ENCODE assay signal across 1 cellular context in the genomic region with DNA sequence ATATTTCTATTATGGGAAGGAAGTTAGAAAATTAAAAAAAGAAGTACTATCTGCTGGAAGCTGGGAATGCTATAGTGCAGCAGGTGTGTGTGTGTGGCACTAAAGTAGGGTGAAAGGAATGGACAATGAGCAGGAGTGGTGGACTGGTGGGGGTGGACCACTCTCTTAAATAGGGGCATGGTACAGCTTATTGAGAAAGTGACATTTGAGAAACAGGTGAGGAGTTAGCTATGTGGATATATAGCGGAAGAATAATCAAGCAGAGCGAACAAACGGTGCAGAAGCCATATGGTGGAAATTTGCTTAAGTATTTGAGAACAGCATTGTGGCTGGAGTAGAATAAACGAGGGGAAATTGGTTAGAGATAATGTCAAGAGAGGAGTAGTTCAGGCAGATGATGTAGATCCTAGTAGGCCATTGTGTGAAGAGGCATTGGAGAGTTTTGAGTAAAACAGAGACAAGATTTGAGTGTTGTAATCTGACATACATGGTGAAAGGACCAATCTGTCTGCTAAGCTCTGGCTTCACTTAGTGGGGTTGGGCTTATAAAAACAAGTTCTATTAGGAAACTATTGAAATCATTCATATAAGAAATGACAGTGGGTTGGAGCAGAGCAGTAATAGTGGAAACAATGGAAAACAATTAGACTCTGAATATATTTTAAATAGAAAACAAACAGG.
A peak's percentile ranks its signal among the peaks of the same experiment; 100 is the strongest.
TF ChIP-seq lines count a peak whose summit lies in the region.

No MANE protein-coding gene starts in this region.

TF ChIP-seq in K562, 482 proteins besides CTCF, POLR2A, EP300 and RAD21 (continued from another document):
- TF ChIP-seq, protein P1, sequence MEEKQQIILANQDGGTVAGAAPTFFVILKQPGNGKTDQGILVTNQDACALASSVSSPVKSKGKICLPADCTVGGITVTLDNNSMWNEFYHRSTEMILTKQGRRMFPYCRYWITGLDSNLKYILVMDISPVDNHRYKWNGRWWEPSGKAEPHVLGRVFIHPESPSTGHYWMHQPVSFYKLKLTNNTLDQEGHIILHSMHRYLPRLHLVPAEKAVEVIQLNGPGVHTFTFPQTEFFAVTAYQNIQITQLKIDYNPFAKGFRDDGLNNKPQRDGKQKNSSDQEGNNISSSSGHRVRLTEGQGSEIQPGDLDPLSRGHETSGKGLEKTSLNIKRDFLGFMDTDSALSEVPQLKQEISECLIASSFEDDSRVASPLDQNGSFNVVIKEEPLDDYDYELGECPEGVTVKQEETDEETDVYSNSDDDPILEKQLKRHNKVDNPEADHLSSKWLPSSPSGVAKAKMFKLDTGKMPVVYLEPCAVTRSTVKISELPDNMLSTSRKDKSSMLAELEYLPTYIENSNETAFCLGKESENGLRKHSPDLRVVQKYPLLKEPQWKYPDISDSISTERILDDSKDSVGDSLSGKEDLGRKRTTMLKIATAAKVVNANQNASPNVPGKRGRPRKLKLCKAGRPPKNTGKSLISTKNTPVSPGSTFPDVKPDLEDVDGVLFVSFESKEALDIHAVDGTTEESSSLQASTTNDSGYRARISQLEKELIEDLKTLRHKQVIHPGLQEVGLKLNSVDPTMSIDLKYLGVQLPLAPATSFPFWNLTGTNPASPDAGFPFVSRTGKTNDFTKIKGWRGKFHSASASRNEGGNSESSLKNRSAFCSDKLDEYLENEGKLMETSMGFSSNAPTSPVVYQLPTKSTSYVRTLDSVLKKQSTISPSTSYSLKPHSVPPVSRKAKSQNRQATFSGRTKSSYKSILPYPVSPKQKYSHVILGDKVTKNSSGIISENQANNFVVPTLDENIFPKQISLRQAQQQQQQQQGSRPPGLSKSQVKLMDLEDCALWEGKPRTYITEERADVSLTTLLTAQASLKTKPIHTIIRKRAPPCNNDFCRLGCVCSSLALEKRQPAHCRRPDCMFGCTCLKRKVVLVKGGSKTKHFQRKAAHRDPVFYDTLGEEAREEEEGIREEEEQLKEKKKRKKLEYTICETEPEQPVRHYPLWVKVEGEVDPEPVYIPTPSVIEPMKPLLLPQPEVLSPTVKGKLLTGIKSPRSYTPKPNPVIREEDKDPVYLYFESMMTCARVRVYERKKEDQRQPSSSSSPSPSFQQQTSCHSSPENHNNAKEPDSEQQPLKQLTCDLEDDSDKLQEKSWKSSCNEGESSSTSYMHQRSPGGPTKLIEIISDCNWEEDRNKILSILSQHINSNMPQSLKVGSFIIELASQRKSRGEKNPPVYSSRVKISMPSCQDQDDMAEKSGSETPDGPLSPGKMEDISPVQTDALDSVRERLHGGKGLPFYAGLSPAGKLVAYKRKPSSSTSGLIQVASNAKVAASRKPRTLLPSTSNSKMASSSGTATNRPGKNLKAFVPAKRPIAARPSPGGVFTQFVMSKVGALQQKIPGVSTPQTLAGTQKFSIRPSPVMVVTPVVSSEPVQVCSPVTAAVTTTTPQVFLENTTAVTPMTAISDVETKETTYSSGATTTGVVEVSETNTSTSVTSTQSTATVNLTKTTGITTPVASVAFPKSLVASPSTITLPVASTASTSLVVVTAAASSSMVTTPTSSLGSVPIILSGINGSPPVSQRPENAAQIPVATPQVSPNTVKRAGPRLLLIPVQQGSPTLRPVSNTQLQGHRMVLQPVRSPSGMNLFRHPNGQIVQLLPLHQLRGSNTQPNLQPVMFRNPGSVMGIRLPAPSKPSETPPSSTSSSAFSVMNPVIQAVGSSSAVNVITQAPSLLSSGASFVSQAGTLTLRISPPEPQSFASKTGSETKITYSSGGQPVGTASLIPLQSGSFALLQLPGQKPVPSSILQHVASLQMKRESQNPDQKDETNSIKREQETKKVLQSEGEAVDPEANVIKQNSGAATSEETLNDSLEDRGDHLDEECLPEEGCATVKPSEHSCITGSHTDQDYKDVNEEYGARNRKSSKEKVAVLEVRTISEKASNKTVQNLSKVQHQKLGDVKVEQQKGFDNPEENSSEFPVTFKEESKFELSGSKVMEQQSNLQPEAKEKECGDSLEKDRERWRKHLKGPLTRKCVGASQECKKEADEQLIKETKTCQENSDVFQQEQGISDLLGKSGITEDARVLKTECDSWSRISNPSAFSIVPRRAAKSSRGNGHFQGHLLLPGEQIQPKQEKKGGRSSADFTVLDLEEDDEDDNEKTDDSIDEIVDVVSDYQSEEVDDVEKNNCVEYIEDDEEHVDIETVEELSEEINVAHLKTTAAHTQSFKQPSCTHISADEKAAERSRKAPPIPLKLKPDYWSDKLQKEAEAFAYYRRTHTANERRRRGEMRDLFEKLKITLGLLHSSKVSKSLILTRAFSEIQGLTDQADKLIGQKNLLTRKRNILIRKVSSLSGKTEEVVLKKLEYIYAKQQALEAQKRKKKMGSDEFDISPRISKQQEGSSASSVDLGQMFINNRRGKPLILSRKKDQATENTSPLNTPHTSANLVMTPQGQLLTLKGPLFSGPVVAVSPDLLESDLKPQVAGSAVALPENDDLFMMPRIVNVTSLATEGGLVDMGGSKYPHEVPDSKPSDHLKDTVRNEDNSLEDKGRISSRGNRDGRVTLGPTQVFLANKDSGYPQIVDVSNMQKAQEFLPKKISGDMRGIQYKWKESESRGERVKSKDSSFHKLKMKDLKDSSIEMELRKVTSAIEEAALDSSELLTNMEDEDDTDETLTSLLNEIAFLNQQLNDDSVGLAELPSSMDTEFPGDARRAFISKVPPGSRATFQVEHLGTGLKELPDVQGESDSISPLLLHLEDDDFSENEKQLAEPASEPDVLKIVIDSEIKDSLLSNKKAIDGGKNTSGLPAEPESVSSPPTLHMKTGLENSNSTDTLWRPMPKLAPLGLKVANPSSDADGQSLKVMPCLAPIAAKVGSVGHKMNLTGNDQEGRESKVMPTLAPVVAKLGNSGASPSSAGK (IDR thresholded peaks at IDR 0.05) = peak; percentile 42; the same call in 1 of the 2 replicates
- TF ChIP-seq POU5F1 (IDR thresholded peaks at IDR 0.05; ENCODE audit: borderline replicate concordance, low read depth, low read length, partially characterized antibody) (no peak), DPF2 (IDR thresholded peaks at IDR 0.05) (no peak), ZNF76 (CRISPR knock-in tag; IDR thresholded peaks at IDR 0.05; ENCODE audit: borderline replicate concordance) (0 out of 2 replicates have a peak, but pooled peaks have one; percentile 25), MCM2 (IDR thresholded peaks at IDR 0.05; ENCODE audit: low read depth) (no peak)
